In the genomic region with DNA sequence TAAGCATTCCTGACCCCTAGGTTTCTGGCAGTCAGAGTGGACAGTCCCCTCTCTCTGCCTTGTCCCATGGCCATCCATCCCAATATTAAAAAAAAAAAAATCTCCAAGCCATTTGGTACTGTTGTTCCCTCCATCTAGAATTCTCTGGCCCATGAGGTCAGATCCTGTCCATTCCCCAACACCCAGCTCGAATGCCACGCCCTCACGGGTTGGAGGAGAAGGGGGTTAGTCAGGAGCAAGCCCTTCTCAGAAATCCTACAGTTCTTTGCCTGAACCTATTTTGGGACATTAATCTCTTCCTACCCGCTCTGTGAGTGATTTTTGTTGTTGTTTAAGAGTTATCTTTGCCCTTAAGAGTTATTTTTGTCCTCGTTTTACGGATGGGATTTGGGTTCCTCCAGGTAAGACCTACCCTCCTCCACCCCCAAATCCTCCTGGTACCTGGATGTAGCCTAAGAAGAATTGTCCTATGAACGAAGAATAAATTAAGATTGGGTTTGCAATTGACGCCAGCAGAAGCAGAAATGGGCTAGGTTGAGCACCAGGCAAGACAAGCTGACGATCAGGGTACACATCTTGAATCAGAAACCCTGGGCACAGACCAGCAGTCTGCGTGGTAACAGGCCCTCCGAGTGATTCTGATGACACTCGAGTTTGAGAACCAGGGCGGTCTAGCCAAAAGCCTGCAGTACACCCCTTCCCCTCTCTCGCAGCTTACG, we compare ENCODE assay signal across 9 cellular contexts. TPM values are rescaled to one million over a fixed set of nuclear protein-coding genes. Genes with fewer than 3 reads are reported as not detected.
DNase-seq lines count a peak whose midpoint lies in the region; ATAC-seq and TF ChIP-seq lines count a peak whose summit lies in the region.
"Had no signal": no experiment of that assay in that cellular context is flagged by ENCODE, and none has a peak within 500 bp of the region (broad histone marks: within the 10 kb centered on the region; RNA-seq: fewer than 3 reads in every experiment).

No MANE protein-coding gene starts in this region.

- CTCF ChIA-PET in activated B cell treated with CpG ODN at 0.5 μM for 24 hours (lab: Charles Lee), result no interaction called here

- H3K9me3 ChIP-seq in ES-I3 (ENCODE audit: control insufficient read depth, insufficient read depth, low read length), result no peaks in the 10 kb centered on the region
- H3K9me3 ChIP-seq in psoas muscle, result no peaks in the 10 kb centered on the region
- no peaks in the 10 kb centered on the region for H3K9me3 ChIP-seq in mucosa of descending colon

- no peaks in the 10 kb centered on the region for H3K36me3 Mint-ChIP-seq in activated B cell treated with CpG ODN at 0.5 μM for 24 hours (ENCODE audit: low read depth)

- H3K27ac Mint-ChIP-seq in activated B cell treated with CpG ODN at 0.5 μM for 24 hours, result no peak overlapping the region

- peak overlapping the region; percentile 73 for H3K9ac ChIP-seq in ES-I3 (ENCODE audit: low read depth, low read length)

- in situ Hi-C loops in ACHN (cut with HindIII; ENCODE audit: low pct_ligation_motif_present, low pct_unique_long_range_greater_than_20kb, low sequenced_read_pairs), result no loop called here

- peak overlapping the region; percentile 52 for H3K4me3 Mint-ChIP-seq in activated B cell treated with CpG ODN at 0.5 μM for 24 hours

- DNase-seq in activated B cell treated with CpG ODN at 0.5 μM for 24 hours, result no peak
- DNase-seq in foreskin fibroblast, result peak in 1 of 2 donors; percentile 35
- no peak for DNase-seq in psoas muscle
- DNase-seq in GDM1 (lab: John Stamatoyannopoulos, UW), result no peak
- DNase-seq in ACHN, result no peak
- DNase-seq in DMS53 treated with DMSO at 0.1 percent for 48 hours (lab: John Stamatoyannopoulos, UW; ENCODE audit: unreplicated experiment), result no peak
- DNase-seq in mucosa of descending colon, result no peak

- WGBS in psoas muscle, 3 donors, result 48 to 54% (median 51%) methylated on average over 15 of the region's 15 CpGs

- ATAC-seq in activated B cell treated with CpG ODN at 0.5 μM for 24 hours (ENCODE audit: low read depth), result no peak
- no peak for ATAC-seq in psoas muscle
- ATAC-seq in mucosa of descending colon, result no peak
- ATAC-seq: HepG2 had no signal

- TF ChIP-seq CTCF in activated B cell treated with CpG ODN at 0.5 μM for 24 hours (IDR thresholded peaks at IDR 0.05) (no peak), foreskin fibroblast (IDR thresholded peaks at IDR 0.05; ENCODE audit: low read depth, low read length) (no peak), psoas muscle (IDR thresholded peaks at IDR 0.05) (no peak), mucosa of descending colon (IDR thresholded peaks at IDR 0.05) (no peak)

- peaks cover 5% of the 10 kb centered on the region for H3K9me3 Mint-ChIP-seq in activated B cell treated with CpG ODN at 0.5 μM for 24 hours

- H3K4me3 ChIP-seq in foreskin fibroblast (ENCODE audit: low read depth in 1 of 2, low read length in 2 of 2) (peak overlapping the region; percentile 22 to 63), psoas muscle (peak overlapping the region; percentile 67), mucosa of descending colon (no peak overlapping the region)

- H3K4me1 ChIP-seq in ES-I3 (ENCODE audit: insufficient read depth, low read length) (peaks cover 23% of the 10 kb centered on the region), psoas muscle (no peaks in the 10 kb centered on the region), mucosa of descending colon (ENCODE audit: low read depth) (peaks cover 5% of the 10 kb centered on the region)

- H3K27me3 Mint-ChIP-seq in activated B cell treated with CpG ODN at 0.5 μM for 24 hours, result peaks cover 55% of the 10 kb centered on the region

- H3K36me3 ChIP-seq in ES-I3 (ENCODE audit: insufficient read depth, low read length) (no peaks in the 10 kb centered on the region; the same call in 1 of the 2 replicates), psoas muscle (ENCODE audit: insufficient read depth in 1 of 2, low read depth in 1 of 2) (no peaks in the 10 kb centered on the region), mucosa of descending colon (ENCODE audit: low read depth) (no peaks in the 10 kb centered on the region)

- peaks cover 0 to 36% (median 9%) of the 10 kb centered on the region in 3 donors for H3K27me3 ChIP-seq in psoas muscle (ENCODE audit: insufficient read depth in 3 of 3, low read length in 2 of 3)

- intact Hi-C loops in activated B cell treated with CpG ODN at 0.5 μM for 24 hours (cut with micrococcal nuclease), result no loop called here
- intact Hi-C loops in psoas muscle (cut with DNase I), result no loop called here
- intact Hi-C loops in mucosa of descending colon (cut with DNase I, micrococcal nuclease), result no loop called here

- H3K27ac ChIP-seq in psoas muscle, result no peak overlapping the region

- POLR2A ChIA-PET in activated B cell treated with CpG ODN at 0.5 μM for 24 hours (lab: Charles Lee), result no interaction called here

- peaks cover 3% of the 10 kb centered on the region for H3K4me1 Mint-ChIP-seq in activated B cell treated with CpG ODN at 0.5 μM for 24 hours

RNA-seq across cellular contexts. Expression of a gene that starts 1.0 kb away (rescaled TPM):
- total RNA-seq in activated B cell treated with CpG ODN at 0.5 μM for 24 hours (not detected in 2 replicates), psoas muscle (not detected), mucosa of descending colon (under 1 TPM in 1 of 3 donors, not detected in 2; 0.63 TPM)
- under 1 TPM in 2 of 3 donors, not detected in 1; 0.05 to 0.07 TPM for polyA plus RNA-seq in psoas muscle
- total RNA-seq: HepG2 had no signal
- polyA plus RNA-seq: HepG2 had no signal

RNA-seq across cellular contexts. Expression of a gene that starts 30.0 kb away (rescaled TPM):
- total RNA-seq in activated B cell treated with CpG ODN at 0.5 μM for 24 hours, result not detected in 2 replicates
- total RNA-seq in psoas muscle, result 1 to 10 TPM in 2 of 4 donors, under 1 TPM in 2; 0.54 to 9.5 (median 1.7) TPM
- 1 to 10 TPM in 2 of 3 donors, under 1 TPM in 1; 0.25 to 2.9 (median 2.2) TPM for polyA plus RNA-seq in psoas muscle
- total RNA-seq in mucosa of descending colon, result 10 to 100 TPM in 2 of 3 donors, 1 to 10 TPM in 1; 3.9 to 51.9 (median 32.5) TPM
- total RNA-seq: HepG2 had no signal
- polyA plus RNA-seq: HepG2 had no signal
